16 cellular contexts compared by ENCODE assay signal in genomic region chr11:17197431-17197898, GRCh38. TPM values are rescaled to one million over a fixed set of nuclear protein-coding genes. Genes with fewer than 3 reads are reported as not detected.
DNase-seq lines count a peak whose midpoint lies in the region; ATAC-seq and TF ChIP-seq lines count a peak whose summit lies in the region.
"Had no signal": no experiment of that assay in that cellular context is flagged by ENCODE, and none has a peak within 500 bp of the region (broad histone marks: within the 10 kb centered on the region; RNA-seq: fewer than 3 reads in every experiment).

No MANE protein-coding gene starts in this region.

- peak overlapping the region; percentile 62 for H3K27ac Mint-ChIP-seq in stimulated activated naive B cell treated with anti-CD40 and anti-IgM and Interleukin-4, amounts not matched to agents 10 μg/mL and 1 μg/mL and 100 μg/mL, for 72 hours
- H3K27ac Mint-ChIP-seq in activated naive CD8-positive, alpha-beta T cell treated with anti-CD3 and anti-CD28 coated beads for 36 hours = no peak overlapping the region
- H3K27ac Mint-ChIP-seq: activated naive CD8-positive, alpha-beta T cell had no signal

- H3F3A ChIP-seq in SK-N-SH (replicated peaks; ENCODE audit: insufficient read depth) = peaks cover 12% of the 10 kb centered on the region

- no peak overlapping the region for H3K9ac ChIP-seq in SK-N-SH

- peaks cover 96% of the 10 kb centered on the region for H3K79me2 ChIP-seq in SK-N-SH (ENCODE audit: insufficient read depth)

- H2AFZ ChIP-seq in SK-N-SH (ENCODE audit: low read depth) = no peak overlapping the region

- H4K20me1 ChIP-seq in SK-N-SH (ENCODE audit: insufficient read depth) = peaks cover 24% of the 10 kb centered on the region

- no peak for TF ChIP-seq RAD21 in SK-N-SH (IDR thresholded peaks at IDR 0.05; ENCODE audit: low read length)

- H3K4me3 ChIP-seq in SK-N-SH (ENCODE audit: low read depth in 2 of 2, low read length in 1 of 2) (no peak overlapping the region), SJSA1 (no peak overlapping the region)
- H3K4me3 ChIP-seq: lung, sigmoid colon, stomach had no signal

- no peak for TF ChIP-seq CTCF in SK-N-SH (IDR thresholded peaks at IDR 0.05)

- peak overlapping the region; percentile 24; the same call in 1 of the 2 replicates for H3K4me2 ChIP-seq in SK-N-SH

- H3K4me3 Mint-ChIP-seq in stimulated activated naive B cell treated with anti-CD40 and anti-IgM and Interleukin-4, amounts not matched to agents 10 μg/mL and 1 μg/mL and 100 μg/mL, for 72 hours = no peak overlapping the region
- no peak overlapping the region for H3K4me3 Mint-ChIP-seq in activated naive CD8-positive, alpha-beta T cell treated with anti-CD3 and anti-CD28 coated beads for 36 hours
- H3K4me3 Mint-ChIP-seq: activated naive CD8-positive, alpha-beta T cell; central memory CD8-positive, alpha-beta T cell had no signal

- DNase-seq in SK-N-SH (no peak), SJSA1 (ENCODE audit: low read depth in 1 of 2, low spot score in 2 of 2) (peak in 1 of 2 experiments; percentile 40), iris pigment epithelial cell (ENCODE audit: low read depth) (peak; percentile 52), NAMALWA (ENCODE audit: low spot score) (no peak), NCI-H1417 (lab: John Stamatoyannopoulos, UW) (no peak)
- DNase-seq in stimulated activated naive B cell treated with anti-CD40 and anti-IgM and Interleukin-4, amounts not matched to agents 10 μg/mL and 1 μg/mL and 100 μg/mL, for 72 hours = no peak
- no peak for DNase-seq in activated naive CD8-positive, alpha-beta T cell treated with anti-CD3 and anti-CD28 coated beads for 36 hours
- DNase-seq: activated CD4-positive, alpha-beta T cell treated with anti-CD3 and anti-CD28 coated beads for 1 hour; NCI-H1092; NCI-H446 treated with DMSO at 0.1 percent for 48 hours; sigmoid colon; stomach had no signal

- H3K27me3 Mint-ChIP-seq in stimulated activated naive B cell treated with anti-CD40 and anti-IgM and Interleukin-4, amounts not matched to agents 10 μg/mL and 1 μg/mL and 100 μg/mL, for 72 hours = no peaks in the 10 kb centered on the region
- H3K27me3 Mint-ChIP-seq in activated naive CD8-positive, alpha-beta T cell treated with anti-CD3 and anti-CD28 coated beads for 36 hours = no peaks in the 10 kb centered on the region
- H3K27me3 Mint-ChIP-seq: activated naive CD8-positive, alpha-beta T cell; central memory CD8-positive, alpha-beta T cell had no signal

- 0 out of 4 replicates have a peak, but pooled peaks cover 0 to 7% of the 10 kb centered on the region in 2 experiments for H3K4me1 ChIP-seq in SK-N-SH (ENCODE audit: control insufficient read depth in 1 of 2, insufficient read depth in 2 of 2, low read depth in 1 of 2, low read length in 1 of 2)
- peaks cover 10% of the 10 kb centered on the region for H3K4me1 ChIP-seq in SJSA1 (replicated peaks)
- H3K4me1 ChIP-seq: sigmoid colon had no signal

- H3K9me3 ChIP-seq in SK-N-SH = no peaks in the 10 kb centered on the region
- H3K9me3 ChIP-seq in SJSA1 (replicated peaks) = no peaks in the 10 kb centered on the region
- H3K9me3 ChIP-seq: sigmoid colon, stomach had no signal

- no peak for ATAC-seq in SK-N-SH treated with all-trans-retinoic acid at 6 μM for 48 hours
- ATAC-seq in stimulated activated naive B cell treated with anti-CD40 and anti-IgM and Interleukin-4, amounts not matched to agents 10 μg/mL and 1 μg/mL and 100 μg/mL, for 72 hours (replicated peaks) = no peak

- POLR2A ChIA-PET in SK-N-SH (lab: Yijun Ruan, JAX) = no interaction called here

- no peak for TF ChIP-seq EP300 in SK-N-SH (IDR thresholded peaks at IDR 0.05; ENCODE audit: borderline replicate concordance in 1 of 2, low read depth in 1 of 2, low read length in 1 of 2)

- no peaks in the 10 kb centered on the region for H3K9me3 Mint-ChIP-seq in stimulated activated naive B cell treated with anti-CD40 and anti-IgM and Interleukin-4, amounts not matched to agents 10 μg/mL and 1 μg/mL and 100 μg/mL, for 72 hours
- H3K9me3 Mint-ChIP-seq in activated naive CD8-positive, alpha-beta T cell treated with anti-CD3 and anti-CD28 coated beads for 36 hours = no peaks in the 10 kb centered on the region
- H3K9me3 Mint-ChIP-seq: central memory CD8-positive, alpha-beta T cell had no signal

- H3K27me3 ChIP-seq in SK-N-SH (ENCODE audit: insufficient read depth) (no peaks in the 10 kb centered on the region), SJSA1 (replicated peaks) (no peaks in the 10 kb centered on the region)
- H3K27me3 ChIP-seq: sigmoid colon, stomach had no signal

- CTCF ChIA-PET in SK-N-SH (lab: Yijun Ruan, JAX) = interaction anchor here (1.8 kb wide), 1 partner anchor 12 kb away, joined by 4 read pairs; no protein-coding TSS in a partner anchor

- peaks cover 12 to 24% of the 10 kb centered on the region in 2 donors for H3K4me1 Mint-ChIP-seq in stimulated activated naive B cell treated with anti-CD40 and anti-IgM and Interleukin-4, amounts not matched to agents 10 μg/mL and 1 μg/mL and 100 μg/mL, for 72 hours
- peaks cover 10% of the 10 kb centered on the region for H3K4me1 Mint-ChIP-seq in activated naive CD8-positive, alpha-beta T cell treated with anti-CD3 and anti-CD28 coated beads for 36 hours

- H3K27ac ChIP-seq in SK-N-SH (ENCODE audit: low read depth in 2 of 2, low read length in 1 of 2) (no peak overlapping the region; a peak in 1 of 4 replicates), SJSA1 (0 out of 2 replicates have a peak overlapping the region, but pooled peaks have one; percentile 0)
- H3K27ac ChIP-seq: sigmoid colon had no signal

- H3K9me2 ChIP-seq in SK-N-SH = no peaks in the 10 kb centered on the region

- H3K36me3 ChIP-seq in SK-N-SH (replicated peaks in 1 of 2; ENCODE audit: control insufficient read depth in 1 of 2, insufficient read depth in 2 of 2, low read length in 1 of 2) (peaks cover 7 to 25% of the 10 kb centered on the region in 2 experiments), SJSA1 (peaks cover 36% of the 10 kb centered on the region)

- peaks cover 17 to 31% of the 10 kb centered on the region in 2 donors for H3K36me3 Mint-ChIP-seq in stimulated activated naive B cell treated with anti-CD40 and anti-IgM and Interleukin-4, amounts not matched to agents 10 μg/mL and 1 μg/mL and 100 μg/mL, for 72 hours
- H3K36me3 Mint-ChIP-seq in activated naive CD8-positive, alpha-beta T cell treated with anti-CD3 and anti-CD28 coated beads for 36 hours = peaks cover 20% of the 10 kb centered on the region

TF ChIP-seq in SK-N-SH, 30 proteins besides CTCF, POLR2A, EP300 and RAD21 (continues in another document):
- TF ChIP-seq CHD2 (IDR thresholded peaks at IDR 0.05; ENCODE audit: low read length, partially characterized antibody) (no peak), REST (IDR thresholded peaks at IDR 0.05; ENCODE audit: low read depth, low read length) (no peak)

TF ChIP-seq in SK-N-SH treated with all-trans-retinoic acid at 6 μM for 48 hours, 23 proteins besides CTCF, POLR2A, EP300 and RAD21:
- TF ChIP-seq, protein P1, sequence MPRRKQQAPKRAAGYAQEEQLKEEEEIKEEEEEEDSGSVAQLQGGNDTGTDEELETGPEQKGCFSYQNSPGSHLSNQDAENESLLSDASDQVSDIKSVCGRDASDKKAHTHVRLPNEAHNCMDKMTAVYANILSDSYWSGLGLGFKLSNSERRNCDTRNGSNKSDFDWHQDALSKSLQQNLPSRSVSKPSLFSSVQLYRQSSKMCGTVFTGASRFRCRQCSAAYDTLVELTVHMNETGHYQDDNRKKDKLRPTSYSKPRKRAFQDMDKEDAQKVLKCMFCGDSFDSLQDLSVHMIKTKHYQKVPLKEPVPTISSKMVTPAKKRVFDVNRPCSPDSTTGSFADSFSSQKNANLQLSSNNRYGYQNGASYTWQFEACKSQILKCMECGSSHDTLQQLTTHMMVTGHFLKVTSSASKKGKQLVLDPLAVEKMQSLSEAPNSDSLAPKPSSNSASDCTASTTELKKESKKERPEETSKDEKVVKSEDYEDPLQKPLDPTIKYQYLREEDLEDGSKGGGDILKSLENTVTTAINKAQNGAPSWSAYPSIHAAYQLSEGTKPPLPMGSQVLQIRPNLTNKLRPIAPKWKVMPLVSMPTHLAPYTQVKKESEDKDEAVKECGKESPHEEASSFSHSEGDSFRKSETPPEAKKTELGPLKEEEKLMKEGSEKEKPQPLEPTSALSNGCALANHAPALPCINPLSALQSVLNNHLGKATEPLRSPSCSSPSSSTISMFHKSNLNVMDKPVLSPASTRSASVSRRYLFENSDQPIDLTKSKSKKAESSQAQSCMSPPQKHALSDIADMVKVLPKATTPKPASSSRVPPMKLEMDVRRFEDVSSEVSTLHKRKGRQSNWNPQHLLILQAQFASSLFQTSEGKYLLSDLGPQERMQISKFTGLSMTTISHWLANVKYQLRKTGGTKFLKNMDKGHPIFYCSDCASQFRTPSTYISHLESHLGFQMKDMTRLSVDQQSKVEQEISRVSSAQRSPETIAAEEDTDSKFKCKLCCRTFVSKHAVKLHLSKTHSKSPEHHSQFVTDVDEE (CRISPR knock-in tag; IDR thresholded peaks at IDR 0.05) = no peak
- TF ChIP-seq PPARA (CRISPR knock-in tag; IDR thresholded peaks at IDR 0.05; ENCODE audit: borderline replicate concordance) = no peak
- TF ChIP-seq BACH2 (CRISPR knock-in tag; IDR thresholded peaks at IDR 0.05; ENCODE audit: borderline replicate concordance) = no peak
- no peak for TF ChIP-seq CSDC2 (CRISPR knock-in tag; IDR thresholded peaks at IDR 0.05)

RNA-seq across cellular contexts. Expression of gene PIK3C2A, which starts 10.3 kb away (rescaled TPM):
- 9.3 and 13.3 TPM in 2 replicates for polyA plus RNA-seq in SK-N-SH (2012; rRNA removed)
- 13.8 and 15.6 TPM in 2 replicates for polyA plus RNA-seq in SK-N-SH (2012; cell fraction: cytosol; rRNA removed)
- 7.8 and 19.2 TPM in 2 replicates for polyA plus RNA-seq in SK-N-SH (2012; cell fraction: nucleus; rRNA removed)
- total RNA-seq in SJSA1 (2014; rRNA removed; shearing (Covaris generic)) = 35.5 and 105 TPM in 2 replicates
- total RNA-seq in activated naive CD8-positive, alpha-beta T cell treated with anti-CD3 and anti-CD28 coated beads for 36 hours = 10 to 100 TPM; 27.8 to 28.5 TPM
